ENCODE assay signal across 28 cellular contexts in genomic region chr6:62683063-62683462, GRCh38.
"Had no signal": no experiment of that assay in that cellular context is flagged by ENCODE, and none has a peak within 500 bp of the region (broad histone marks: within the 10 kb centered on the region; RNA-seq: fewer than 3 reads in every experiment).

No MANE protein-coding gene starts in this region.

- H3K4me1 ChIP-seq: colonic mucosa, esophagus muscularis mucosa, esophagus squamous epithelium, foreskin keratinocyte, gastrocnemius medialis, gastroesophageal sphincter, heart left ventricle, heart right ventricle had no signal

- H3K4me3 ChIP-seq: colonic mucosa, coronary artery, dorsolateral prefrontal cortex, esophagus muscularis mucosa, esophagus squamous epithelium, gastrocnemius medialis, gastroesophageal sphincter, heart left ventricle, heart right ventricle had no signal

- DNase-seq: colonic mucosa; cortex of kidney; dermis blood vessel endothelial cell; dorsolateral prefrontal cortex; effector CD4-positive, alpha-beta T cell; effector CD8-positive, alpha-beta T cell; effector memory CD4-positive, alpha-beta T cell; effector memory CD8-positive, alpha-beta T cell; endodermal cell; erythroblast; esophagus squamous epithelium; foreskin fibroblast; foreskin keratinocyte; foreskin melanocyte; gastrocnemius medialis; glutamatergic neuron; head of caudate nucleus; heart left ventricle; heart right ventricle had no signal

- H3K9me3 ChIP-seq: colonic mucosa, gastrocnemius medialis had no signal

- ATAC-seq: effector memory CD8-positive, alpha-beta T cell; esophagus mucosa; foreskin keratinocyte; gastrocnemius medialis; gastroesophageal sphincter; heart left ventricle; heart right ventricle had no signal

- H3K27me3 ChIP-seq: colonic mucosa, dorsolateral prefrontal cortex, esophagus muscularis mucosa, esophagus squamous epithelium, foreskin keratinocyte, gastrocnemius medialis, gastroesophageal sphincter, heart left ventricle, heart right ventricle had no signal

- H3K36me3 ChIP-seq: colonic mucosa, esophagus muscularis mucosa, esophagus squamous epithelium, gastrocnemius medialis, gastroesophageal sphincter, heart left ventricle, heart right ventricle had no signal

- H3K27ac ChIP-seq: colonic mucosa, coronary artery, dorsolateral prefrontal cortex, epithelial cell of prostate, esophagus muscularis mucosa, esophagus squamous epithelium, foreskin keratinocyte, gastrocnemius medialis, gastroesophageal sphincter, heart left ventricle, heart right ventricle had no signal

- FAIRE-seq: colon, endometrium, endothelial cell of umbilical vein, frontal cortex had no signal
